8 cellular contexts compared by ENCODE assay signal in the genomic region with DNA sequence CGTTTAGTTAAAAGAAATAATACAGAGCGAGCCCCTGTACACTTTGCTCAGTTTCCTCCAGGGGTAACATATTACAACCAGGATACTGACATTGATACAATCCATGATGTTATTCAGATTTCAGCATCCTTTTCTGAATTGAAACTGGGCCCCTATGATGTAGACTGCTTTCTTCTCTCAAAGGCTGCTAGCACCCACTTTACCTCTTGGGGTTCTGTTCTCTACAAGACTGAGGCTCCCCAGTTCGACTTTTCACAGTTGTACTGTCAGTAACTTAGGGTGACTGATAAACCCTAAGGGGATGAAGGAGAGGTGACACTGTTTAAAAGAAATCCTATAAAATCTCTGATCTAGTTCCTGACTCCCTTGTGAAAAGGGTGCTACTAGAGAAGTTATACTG. TPM values are rescaled to one million over a fixed set of nuclear protein-coding genes. Genes with fewer than 3 reads are reported as not detected.
DNase-seq lines count a peak whose midpoint lies in the region; ATAC-seq, FAIRE-seq and TF ChIP-seq lines count a peak whose summit lies in the region.

No MANE protein-coding gene starts in this region.

- no peaks in the 10 kb centered on the region for H3K27me3 Mint-ChIP-seq in memory B cell

- H3K4me3 Mint-ChIP-seq in memory B cell: peak overlapping the region; percentile 99

- no peak for TF ChIP-seq CTCF in A549 (IDR thresholded peaks at IDR 0.05)
- TF ChIP-seq CTCF in astrocyte of the cerebellum (IDR thresholded peaks at IDR 0.05; ENCODE audit: low read depth, low read length, missing control alignments): no peak

- FAIRE-seq in A549 (lab: Jason Lieb, UNC): no peak

- peaks cover 7% of the 10 kb centered on the region for H3K4me1 Mint-ChIP-seq in memory B cell

- no peak for TF ChIP-seq RAD21 in A549 (conservative IDR thresholded peaks at IDR 0.05 in 1 of 2, IDR thresholded peaks at IDR 0.05 in 1 of 2)

- H3K9me3 ChIP-seq in A549: no peaks in the 10 kb centered on the region

- peak overlapping the region; percentile 94 to 95 for H3K27ac ChIP-seq in A549

- CTCF ChIA-PET in A549 (lab: Yijun Ruan, JAX): interaction anchor here (1.3 kb wide), 1 partner anchor 14 kb away, joined by 3 read pairs; no protein-coding TSS in a partner anchor

- TF ChIP-seq POLR2A in A549 (IDR thresholded peaks at IDR 0.05; ENCODE audit: low read length): no peak

- peak overlapping the region; percentile 98 for H3K4me3 ChIP-seq in A549
- H3K4me3 ChIP-seq in astrocyte of the cerebellum (ENCODE audit: low read depth, low read length): peak overlapping the region; percentile 98

- H3K36me3 Mint-ChIP-seq in memory B cell: peaks cover 5% of the 10 kb centered on the region

- DNase-seq in A549 (ENCODE audit: low read depth in 1 of 2, low spot score in 1 of 2) (peak in 1 of 2 experiments; percentile 13), astrocyte of the cerebellum (ENCODE audit: low read depth) (no peak), memory B cell (ENCODE audit: low spot score in 2 of 2) (peak; percentile 17 to 22), kidney tubule cell (ENCODE audit: low spot score) (no peak), NCI-H128 (lab: John Stamatoyannopoulos, UW; ENCODE audit: unreplicated experiment) (no peak)
- no peak for DNase-seq in activated effector memory CD4-positive, alpha-beta T cell treated with Interleukin-2 at 50 U/mL for 16 hours

- peak overlapping the region; percentile 99 for H3K27ac Mint-ChIP-seq in memory B cell

- ATAC-seq in A549 (peak in 1 of 2 experiments; percentile 15; a peak in 1 of 6 replicates), HG03095 (IDR thresholded peaks at IDR 0.05; ENCODE audit: unreplicated experiment) (peak; percentile 3), memory B cell (ENCODE audit: low read depth) (peak; percentile 33), HG03039 (IDR thresholded peaks at IDR 0.05; ENCODE audit: unreplicated experiment) (no peak)

- POLR2A ChIA-PET in A549 (lab: Yijun Ruan, JAX): no interaction called here

- peak overlapping the region; percentile 96 for H3K4me2 ChIP-seq in A549

- peaks cover 10% of the 10 kb centered on the region; the same call in 1 of the 3 replicates for H3K4me1 ChIP-seq in A549

- in situ Hi-C loops in astrocyte of the cerebellum (cut with HindIII; ENCODE audit: low sequenced_read_pairs): no loop called here

- TF ChIP-seq EP300 in A549 (IDR thresholded peaks at IDR 0.05): no peak

- H3K9me3 Mint-ChIP-seq in memory B cell: no peaks in the 10 kb centered on the region

- WGBS in A549 (ENCODE audit: missing lambda C conversion rate): 44% methylated on average over 3 of the region's 3 CpGs

TF ChIP-seq in A549, 52 proteins besides CTCF, POLR2A, EP300 and RAD21:
- no peak for TF ChIP-seq ZC3H11A (IDR thresholded peaks at IDR 0.05)
- TF ChIP-seq GATA3 (IDR thresholded peaks at IDR 0.05; ENCODE audit: borderline replicate concordance): no peak
- TF ChIP-seq, protein P1, sequence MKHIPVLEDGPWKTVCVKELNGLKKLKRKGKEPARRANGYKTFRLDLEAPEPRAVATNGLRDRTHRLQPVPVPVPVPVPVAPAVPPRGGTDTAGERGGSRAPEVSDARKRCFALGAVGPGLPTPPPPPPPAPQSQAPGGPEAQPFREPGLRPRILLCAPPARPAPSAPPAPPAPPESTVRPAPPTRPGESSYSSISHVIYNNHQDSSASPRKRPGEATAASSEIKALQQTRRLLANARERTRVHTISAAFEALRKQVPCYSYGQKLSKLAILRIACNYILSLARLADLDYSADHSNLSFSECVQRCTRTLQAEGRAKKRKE (CRISPR knock-in tag; IDR thresholded peaks at IDR 0.05; ENCODE audit: low read depth): no peak
- TF ChIP-seq KDM5A (IDR thresholded peaks at IDR 0.05): no peak
- TF ChIP-seq HEYL (CRISPR knock-in tag; IDR thresholded peaks at IDR 0.05): no peak
- no peak for TF ChIP-seq HOXA7 (CRISPR knock-in tag; IDR thresholded peaks at IDR 0.05)
- TF ChIP-seq, protein P2, sequence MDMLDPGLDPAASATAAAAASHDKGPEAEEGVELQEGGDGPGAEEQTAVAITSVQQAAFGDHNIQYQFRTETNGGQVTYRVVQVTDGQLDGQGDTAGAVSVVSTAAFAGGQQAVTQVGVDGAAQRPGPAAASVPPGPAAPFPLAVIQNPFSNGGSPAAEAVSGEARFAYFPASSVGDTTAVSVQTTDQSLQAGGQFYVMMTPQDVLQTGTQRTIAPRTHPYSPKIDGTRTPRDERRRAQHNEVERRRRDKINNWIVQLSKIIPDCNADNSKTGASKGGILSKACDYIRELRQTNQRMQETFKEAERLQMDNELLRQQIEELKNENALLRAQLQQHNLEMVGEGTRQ (IDR thresholded peaks at IDR 0.05): no peak
- TF ChIP-seq NPAS2 (CRISPR knock-in tag; IDR thresholded peaks at IDR 0.05; ENCODE audit: borderline replicate concordance): no peak

RNA-seq across cellular contexts. Expression of a gene that starts 0.9 kb away (rescaled TPM):
- polyA plus RNA-seq in A549 (2011; rRNA removed): 28.6 and 32.4 TPM in 2 replicates
- 20.6 and 21.4 TPM in 2 replicates for polyA plus RNA-seq in A549 (2012; cell fraction: cytosol; rRNA removed)
- polyA plus RNA-seq in A549 (2012; cell fraction: nucleus; rRNA removed): 18.2 and 21.0 TPM in 2 replicates
- 19.5 to 20.4 TPM (median 19.9 TPM) in 3 replicates for polyA plus RNA-seq in A549 (2017; fragmentation: RNase III; extraction: RNeasy Plus Mini Kit Qiagen cat#74134 plus additional on column Dnase treatment)
- polyA minus RNA-seq in A549 (2011; rRNA and poly(A)+ RNA removed): 13.5 and 14.3 TPM in 2 replicates

RNA-seq across cellular contexts. Expression of a gene that starts 39.6 kb away (rescaled TPM):
- polyA plus RNA-seq in A549 (2011; rRNA removed): 104 and 108 TPM in 2 replicates
- 103 and 105 TPM in 2 replicates for polyA plus RNA-seq in A549 (2012; cell fraction: cytosol; rRNA removed)
- polyA plus RNA-seq in A549 (2012; cell fraction: nucleus; rRNA removed): 67.5 and 70.2 TPM in 2 replicates
- 74.9 to 78.5 TPM (median 75.2 TPM) in 3 replicates for polyA plus RNA-seq in A549 (2017; fragmentation: RNase III; extraction: RNeasy Plus Mini Kit Qiagen cat#74134 plus additional on column Dnase treatment)
- polyA minus RNA-seq in A549 (2011; rRNA and poly(A)+ RNA removed): 48.0 and 57.3 TPM in 2 replicates

Comparison
In these comparisons a context has a peak if more than half of its experiments do, and no peak if none do; other contexts are left out.
1. DNase-seq: peak in memory B cell (2 of 2); none in astrocyte of the cerebellum (single experiment), activated effector memory CD4-positive, alpha-beta T cell treated with Interleukin-2 at 50 U/mL for 16 hours (single experiment), kidney tubule cell (single experiment) and NCI-H128 (single experiment).